1 cellular context compared by ENCODE assay signal in genomic region chr6:24910331-24910849, GRCh38.
TF ChIP-seq lines count a peak whose summit lies in the region.

No MANE protein-coding gene starts in this region.

TF ChIP-seq in IMR-90, 13 proteins besides CTCF, POLR2A, EP300 and RAD21 (continued from another document):
- TF ChIP-seq USF2 (IDR thresholded peaks at IDR 0.05; ENCODE audit: low read depth, low read length) (no peak), BHLHE40 (IDR thresholded peaks at IDR 0.05; ENCODE audit: low read depth, low read length) (no peak), MXI1 (IDR thresholded peaks at IDR 0.05; ENCODE audit: borderline replicate concordance, low read depth, low read length) (no peak), RFX5 (IDR thresholded peaks at IDR 0.05; ENCODE audit: low read depth, low read length) (no peak), FOS (IDR thresholded peaks at IDR 0.05; ENCODE audit: low read depth, low read length) (no peak), NFE2L2 (IDR thresholded peaks at IDR 0.05; ENCODE audit: low read depth, low read length) (no peak), CEBPB (IDR thresholded peaks at IDR 0.05; ENCODE audit: low read depth, low read length) (no peak), ELK1 (IDR thresholded peaks at IDR 0.05; ENCODE audit: borderline replicate concordance, low read depth, low read length) (no peak), MAZ (IDR thresholded peaks at IDR 0.05; ENCODE audit: borderline replicate concordance, low read depth, low read length) (no peak)
